ENCODE assay signal across 19 cellular contexts in genomic region chr20:60957621-60958020, GRCh38.
DNase-seq lines count a peak whose midpoint lies in the region; ATAC-seq and TF ChIP-seq lines count a peak whose summit lies in the region.
"Had no signal": no experiment of that assay in that cellular context is flagged by ENCODE, and none has a peak within 500 bp of the region (broad histone marks: within the 10 kb centered on the region; RNA-seq: fewer than 3 reads in every experiment).

No MANE protein-coding gene starts in this region.

- H3K4me3 Mint-ChIP-seq in osteocyte (ENCODE audit: unreplicated experiment) = no peak overlapping the region
- no peak overlapping the region for H3K4me3 Mint-ChIP-seq in activated CD8-positive, alpha-beta T cell treated with anti-CD3 and anti-CD28 coated beads, Interleukin-2, amount 10 ng/mL, durations not matched to agents 7 days and 5 days
- H3K4me3 Mint-ChIP-seq: B cell; CD4-positive, alpha-beta T cell; CD8-positive, alpha-beta T cell had no signal

- H3K27ac ChIP-seq in HEK293 (ENCODE audit: extremely low read depth, low read depth, low read length) (no peak overlapping the region), RWPE2 (ENCODE audit: poor library complexity, severe bottlenecking) (no peak overlapping the region)
- H3K27ac ChIP-seq: BLaER1 treated with 17β-estradiol and CSF1 and Interleukin-3, amounts not matched to agents 10 nM and 100 nM; C4-2B had no signal

- H3K27ac Mint-ChIP-seq in osteocyte (ENCODE audit: unreplicated experiment) = no peak overlapping the region
- H3K27ac Mint-ChIP-seq in activated CD8-positive, alpha-beta T cell treated with anti-CD3 and anti-CD28 coated beads, Interleukin-2, amount 10 ng/mL, durations not matched to agents 7 days and 5 days = no peak overlapping the region
- H3K27ac Mint-ChIP-seq: B cell; CD4-positive, alpha-beta T cell; CD8-positive, alpha-beta T cell had no signal

- H3K4me1 Mint-ChIP-seq in osteocyte (ENCODE audit: unreplicated experiment) = no peaks in the 10 kb centered on the region
- no peaks in the 10 kb centered on the region for H3K4me1 Mint-ChIP-seq in activated CD8-positive, alpha-beta T cell treated with anti-CD3 and anti-CD28 coated beads, Interleukin-2, amount 10 ng/mL, durations not matched to agents 7 days and 5 days (ENCODE audit: low read depth)
- H3K4me1 Mint-ChIP-seq: B cell had no signal

- H3K4me3 ChIP-seq in HEK293 (ENCODE audit: low read depth, low read length) (no peak overlapping the region), RWPE2 (ENCODE audit: severe bottlenecking) (no peak overlapping the region)
- H3K4me3 ChIP-seq: BLaER1 treated with 17β-estradiol and CSF1 and Interleukin-3, amounts not matched to agents 10 nM and 100 nM had no signal

- H3K36me3 Mint-ChIP-seq in osteocyte (ENCODE audit: unreplicated experiment) = no peaks in the 10 kb centered on the region
- H3K36me3 Mint-ChIP-seq in activated CD8-positive, alpha-beta T cell treated with anti-CD3 and anti-CD28 coated beads, Interleukin-2, amount 10 ng/mL, durations not matched to agents 7 days and 5 days (ENCODE audit: low read depth) = no peaks in the 10 kb centered on the region
- H3K36me3 Mint-ChIP-seq: CD8-positive, alpha-beta T cell had no signal

- no peak for ATAC-seq in RWPE2 (ENCODE audit: low read depth)
- no peak for ATAC-seq in activated CD8-positive, alpha-beta T cell treated with anti-CD3 and anti-CD28 coated beads, Interleukin-2, amount 10 ng/mL, durations not matched to agents 7 days and 5 days
- no peak for ATAC-seq in sciatic nerve
- no peak for ATAC-seq in GM21447 (IDR thresholded peaks at IDR 0.05; ENCODE audit: unreplicated experiment)
- ATAC-seq: CD8-positive, alpha-beta T cell had no signal

- H3K9me3 ChIP-seq in HEK293 (ENCODE audit: control insufficient read depth, insufficient read depth, low read depth, low read length) (no peaks in the 10 kb centered on the region), RWPE2 (ENCODE audit: severe bottlenecking) (no peaks in the 10 kb centered on the region)

- intact Hi-C loops in sciatic nerve (cut with DNase I) = no loop called here

- H3K9me3 Mint-ChIP-seq in osteocyte (ENCODE audit: unreplicated experiment) = peaks cover 4% of the 10 kb centered on the region
- no peaks in the 10 kb centered on the region for H3K9me3 Mint-ChIP-seq in activated CD8-positive, alpha-beta T cell treated with anti-CD3 and anti-CD28 coated beads, Interleukin-2, amount 10 ng/mL, durations not matched to agents 7 days and 5 days (ENCODE audit: insufficient read depth)
- H3K9me3 Mint-ChIP-seq: CD4-positive, alpha-beta T cell; CD8-positive, alpha-beta T cell had no signal

- CTCF ChIA-PET in HEK293 (lab: Yijun Ruan, JAX) = no interaction called here
- CTCF ChIA-PET in activated CD8-positive, alpha-beta T cell treated with anti-CD3 and anti-CD28 coated beads, Interleukin-2, amount 10 ng/mL, durations not matched to agents 7 days and 5 days (lab: Charles Lee) = no interaction called here

- H3K27me3 ChIP-seq in RWPE2 (ENCODE audit: insufficient read depth, poor library complexity, severe bottlenecking) = peaks cover 95% of the 10 kb centered on the region
- H3K27me3 ChIP-seq: BLaER1 treated with 17β-estradiol and CSF1 and Interleukin-3, amounts not matched to agents 10 nM and 100 nM had no signal

- DNase-seq in RWPE2 (ENCODE audit: low spot score) (peak; percentile 14), islet precursor cell (peak; percentile 3), osteocyte (ENCODE audit: extremely low spot score, unreplicated experiment) (peak; percentile 19), sciatic nerve (ENCODE audit: low spot score) (no peak), NCI-H1092 treated with DMSO at 0.1 percent for 48 hours (lab: John Stamatoyannopoulos, UW) (no peak)
- no peak for DNase-seq in activated CD8-positive, alpha-beta T cell treated with anti-CD3 and anti-CD28 coated beads, Interleukin-2, amount 10 ng/mL, durations not matched to agents 7 days and 5 days
- DNase-seq: 8988T; AML-193; Caco-2; Calu3; CD4-positive, alpha-beta T cell; CD8-positive, alpha-beta T cell; DMS79 treated with DMSO at 0.1 percent for 48 hours; GF-D8 had no signal

- TF ChIP-seq CTCF in HEK293 (tag by site-specific recombination; IDR thresholded peaks at IDR 0.05) (no peak), RWPE2 (IDR thresholded peaks at IDR 0.05; ENCODE audit: poor library complexity, severe bottlenecking) (no peak), osteocyte (IDR thresholded peaks at IDR 0.05) (no peak)

- H3K27me3 Mint-ChIP-seq in osteocyte (ENCODE audit: unreplicated experiment) = no peaks in the 10 kb centered on the region
- no peaks in the 10 kb centered on the region for H3K27me3 Mint-ChIP-seq in activated CD8-positive, alpha-beta T cell treated with anti-CD3 and anti-CD28 coated beads, Interleukin-2, amount 10 ng/mL, durations not matched to agents 7 days and 5 days (ENCODE audit: low read depth)
- H3K27me3 Mint-ChIP-seq: B cell; CD4-positive, alpha-beta T cell had no signal

- H3K36me3 ChIP-seq in HEK293 (ENCODE audit: control insufficient read depth in 2 of 2, insufficient read depth in 1 of 2, low read length in 2 of 2) (no peaks in the 10 kb centered on the region), RWPE2 (ENCODE audit: low read depth) (no peaks in the 10 kb centered on the region)
- H3K36me3 ChIP-seq: BLaER1 treated with 17β-estradiol and CSF1 and Interleukin-3, amounts not matched to agents 10 nM and 100 nM had no signal

- POLR2A ChIA-PET in HEK293 (lab: Yijun Ruan, JAX) = no interaction called here
- POLR2A ChIA-PET in activated CD8-positive, alpha-beta T cell treated with anti-CD3 and anti-CD28 coated beads, Interleukin-2, amount 10 ng/mL, durations not matched to agents 7 days and 5 days (lab: Charles Lee) = no interaction called here

- H3K4me1 ChIP-seq in HEK293 (ENCODE audit: control insufficient read depth, insufficient read depth, low read length) = no peaks in the 10 kb centered on the region
- no peaks in the 10 kb centered on the region for H3K4me1 ChIP-seq in RWPE2 (ENCODE audit: insufficient read depth, poor library complexity, severe bottlenecking)
- H3K4me1 ChIP-seq: Caco-2 had no signal

TF ChIP-seq in HEK293, 187 proteins besides CTCF, POLR2A, EP300 and RAD21:
- TF ChIP-seq SCRT2 (tag by site-specific recombination; IDR thresholded peaks at IDR 0.05) = peak; percentile 60
- TF ChIP-seq ZNF518A (tag by site-specific recombination; conservative IDR thresholded peaks at IDR 0.05; ENCODE audit: low read depth) = no peak
- peak; percentile 84 for TF ChIP-seq REST (tag by site-specific recombination; IDR thresholded peaks at IDR 0.05)
- no peak for TF ChIP-seq ZNF423 (tag by site-specific recombination; IDR thresholded peaks at IDR 0.05)

Comparison
In these comparisons a context has a peak if more than half of its experiments do, and no peak if none do; other contexts are left out.
1. DNase-seq: peak in RWPE2 (single experiment), islet precursor cell (single experiment) and osteocyte (single experiment); none in activated CD8-positive, alpha-beta T cell treated with anti-CD3 and anti-CD28 coated beads, Interleukin-2, amount 10 ng/mL, durations not matched to agents 7 days and 5 days (single experiment), sciatic nerve (single experiment) and NCI-H1092 treated with DMSO at 0.1 percent for 48 hours (single experiment).